Comparison of ENCODE assay signal across 16 cellular contexts in genomic region chr5:14775857-14776256, GRCh38.
DNase-seq lines count a peak whose midpoint lies in the region; ATAC-seq and TF ChIP-seq lines count a peak whose summit lies in the region.
"Had no signal": no experiment of that assay in that cellular context is flagged by ENCODE, and none has a peak within 500 bp of the region (broad histone marks: within the 10 kb centered on the region; RNA-seq: fewer than 3 reads in every experiment).

No MANE protein-coding gene starts in this region.

- WGBS in H9 (ENCODE audit: extremely low coverage, insufficient read length, low lambda C conversion rate) = no CpG with 5 or more reads among the region's 7 CpGs
- WGBS in lung, 2 donors = 67 to 76% methylated on average over 7 of the region's 7 CpGs

- DNase-seq in CD4-positive, CD25-positive, alpha-beta regulatory T cell = no peak
- DNase-seq in H9 (no peak), astrocyte of the spinal cord (ENCODE audit: low read depth, low spot score) (peak; percentile 67), lung (ENCODE audit: low spot score) (peak; percentile 34)
- no peak for DNase-seq in activated CD4-positive, alpha-beta memory T cell treated with anti-CD3 and anti-CD28 coated beads, Interleukin-2, amount 10 ng/mL, durations not matched to agents 7 days and 5 days
- no peak for DNase-seq in stimulated activated naive CD4-positive, alpha-beta T cell treated with Interleukin-2 at 50 U/mL for 16 hours (lab: John Stamatoyannopoulos, UW)
- DNase-seq: activated CD4-positive, alpha-beta T cell treated with anti-CD3 and anti-CD28 coated beads for 4 hours; activated naive CD4-positive, alpha-beta T cell treated with Interleukin-2 at 50 U/mL for 16 hours; effector memory CD4-positive, alpha-beta T cell; naive thymus-derived CD4-positive, alpha-beta T cell; stimulated activated CD4-positive, alpha-beta T cell treated with anti-CD3 and anti-CD28 coated beads, Interleukin-15, amount 100 ng/mL, for 24 hours; stimulated activated naive CD8-positive, alpha-beta T cell treated with anti-CD3 and anti-CD28 coated beads, Interleukin-15, Interleukin-2, amounts not matched to agents 100 U/mL and 50 U/mL, for 24 hours had no signal

- H4K91ac ChIP-seq in H9 (ENCODE audit: insufficient read length, low read depth, low read length) = no peak overlapping the region

- H2BK12ac ChIP-seq in H9 (ENCODE audit: insufficient read length, low read depth, low read length) = no peak overlapping the region

- TF ChIP-seq CTCF in H9 (conservative IDR thresholded peaks at IDR 0.05) (no peak), astrocyte of the spinal cord (IDR thresholded peaks at IDR 0.05; ENCODE audit: low read depth, low read length) (no peak), lung (IDR thresholded peaks at IDR 0.05; ENCODE audit: control extremely low read depth, extremely low read depth) (no peak)

- CTCF ChIA-PET in activated CD4-positive, alpha-beta memory T cell treated with anti-CD3 and anti-CD28 coated beads, Interleukin-2, amount 10 ng/mL, durations not matched to agents 7 days and 5 days (lab: Charles Lee) = interaction anchor here (0.9 kb wide), 1 partner anchor 91 kb away, joined by 3 read pairs; no protein-coding TSS in a partner anchor

- no peak overlapping the region for H3K27ac ChIP-seq in CD4-positive, CD25-positive, alpha-beta regulatory T cell (ENCODE audit: insufficient read depth, low read length, poor library complexity, severe bottlenecking)
- H3K27ac ChIP-seq in H9 (ENCODE audit: insufficient read length, low read depth, low read length) = no peak overlapping the region
- no peak overlapping the region for H3K27ac ChIP-seq in lung (ENCODE audit: low read depth in 1 of 2, low read length in 1 of 2)
- H3K27ac ChIP-seq: SK-N-MC had no signal

- H3K56ac ChIP-seq in H9 (ENCODE audit: insufficient read length, low read depth, low read length) = no peak overlapping the region

- no peaks in the 10 kb centered on the region for H4K20me1 ChIP-seq in H9 (ENCODE audit: control insufficient read depth, insufficient read depth, insufficient read length)

- no peak overlapping the region for H3T11ph ChIP-seq in H9 (ENCODE audit: low read length)

- H3K18ac ChIP-seq in H9 (ENCODE audit: insufficient read length, low read depth, low read length) = no peak overlapping the region

- H3K36me3 Mint-ChIP-seq in CD4-positive, CD25-positive, alpha-beta regulatory T cell = peaks cover 35% of the 10 kb centered on the region
- H3K36me3 Mint-ChIP-seq in H9 (ENCODE audit: insufficient read depth in 1 of 3, low read depth in 3 of 3) = no peaks in the 10 kb centered on the region
- H3K36me3 Mint-ChIP-seq in activated CD4-positive, alpha-beta memory T cell treated with anti-CD3 and anti-CD28 coated beads, Interleukin-2, amount 10 ng/mL, durations not matched to agents 7 days and 5 days (ENCODE audit: low read depth) = peaks cover 18% of the 10 kb centered on the region

- H3K4me3 Mint-ChIP-seq in CD4-positive, CD25-positive, alpha-beta regulatory T cell = no peak overlapping the region
- no peak overlapping the region for H3K4me3 Mint-ChIP-seq in H9
- no peak overlapping the region for H3K4me3 Mint-ChIP-seq in activated CD4-positive, alpha-beta memory T cell treated with anti-CD3 and anti-CD28 coated beads, Interleukin-2, amount 10 ng/mL, durations not matched to agents 7 days and 5 days
- H3K4me3 Mint-ChIP-seq: naive thymus-derived CD4-positive, alpha-beta T cell had no signal

- POLR2A ChIA-PET in activated CD4-positive, alpha-beta memory T cell treated with anti-CD3 and anti-CD28 coated beads, Interleukin-2, amount 10 ng/mL, durations not matched to agents 7 days and 5 days (lab: Charles Lee) = no interaction called here

- peak overlapping the region; percentile 32 to 83 (median 38) for H3K27ac Mint-ChIP-seq in CD4-positive, CD25-positive, alpha-beta regulatory T cell
- H3K27ac Mint-ChIP-seq in H9 = peak overlapping the region in 2 of 3 experiments; percentile 3 to 11; a peak in 1 of 7 replicates
- H3K27ac Mint-ChIP-seq in activated CD4-positive, alpha-beta memory T cell treated with anti-CD3 and anti-CD28 coated beads, Interleukin-2, amount 10 ng/mL, durations not matched to agents 7 days and 5 days = no peak overlapping the region

- no peaks in the 10 kb centered on the region for H3K27me3 ChIP-seq in CD4-positive, CD25-positive, alpha-beta regulatory T cell (ENCODE audit: control insufficient read depth, insufficient read depth, low read length)
- H3K27me3 ChIP-seq in H9 (ENCODE audit: insufficient read depth, low read length) (no peaks in the 10 kb centered on the region), lung (ENCODE audit: control insufficient read depth, insufficient read depth) (no peaks in the 10 kb centered on the region)

- no peak overlapping the region for H3K23ac ChIP-seq in H9 (ENCODE audit: insufficient read length, low read depth, low read length)

- H3K23me2 ChIP-seq in H9 (ENCODE audit: insufficient read length, low read depth, low read length, poor library complexity, severe bottlenecking) = no peaks in the 10 kb centered on the region

- H3K79me1 ChIP-seq in H9 (ENCODE audit: insufficient read depth, low read depth, low read length, poor library complexity, severe bottlenecking) = no peaks in the 10 kb centered on the region

- H3K79me2 ChIP-seq in H9 (ENCODE audit: insufficient read depth, low read length) = no peaks in the 10 kb centered on the region

- H3K27me3 Mint-ChIP-seq in CD4-positive, CD25-positive, alpha-beta regulatory T cell = no peaks in the 10 kb centered on the region
- no peaks in the 10 kb centered on the region for H3K27me3 Mint-ChIP-seq in H9 (ENCODE audit: low read depth)
- H3K27me3 Mint-ChIP-seq in activated CD4-positive, alpha-beta memory T cell treated with anti-CD3 and anti-CD28 coated beads, Interleukin-2, amount 10 ng/mL, durations not matched to agents 7 days and 5 days = no peaks in the 10 kb centered on the region
- H3K27me3 Mint-ChIP-seq: naive thymus-derived CD4-positive, alpha-beta T cell had no signal

- in situ Hi-C loops in astrocyte of the spinal cord (cut with HindIII; ENCODE audit: low sequenced_read_pairs) = no loop called here

- no peak overlapping the region for H4K5ac ChIP-seq in H9 (ENCODE audit: insufficient read length, low read depth, low read length)

- H3K4me1 Mint-ChIP-seq in CD4-positive, CD25-positive, alpha-beta regulatory T cell = peaks cover 20 to 78% (median 53%) of the 10 kb centered on the region in 4 donors
- peaks cover 17 to 18% of the 10 kb centered on the region in 2 experiments for H3K4me1 Mint-ChIP-seq in H9
- H3K4me1 Mint-ChIP-seq in activated CD4-positive, alpha-beta memory T cell treated with anti-CD3 and anti-CD28 coated beads, Interleukin-2, amount 10 ng/mL, durations not matched to agents 7 days and 5 days = peaks cover 5% of the 10 kb centered on the region

- H3K4me1 ChIP-seq in CD4-positive, CD25-positive, alpha-beta regulatory T cell (ENCODE audit: control insufficient read depth, insufficient read depth, low read length, poor library complexity, severe bottlenecking) = no peaks in the 10 kb centered on the region
- H3K4me1 ChIP-seq in H9 (ENCODE audit: insufficient read depth, low read length) (no peaks in the 10 kb centered on the region; the same call in 1 of the 2 replicates), lung (ENCODE audit: control insufficient read depth in 2 of 2, insufficient read depth in 2 of 2, low read length in 2 of 2) (peaks cover 9 to 19% of the 10 kb centered on the region in 2 donors)

- no peak overlapping the region for H2BK15ac ChIP-seq in H9 (ENCODE audit: low read depth, low read length)

- no peak overlapping the region for H3K4me2 ChIP-seq in H9 (ENCODE audit: insufficient read depth, insufficient read length, low read length)

- no peak overlapping the region for H2BK5ac ChIP-seq in H9 (ENCODE audit: insufficient read length, low read length)

- no peaks in the 10 kb centered on the region for H3K9me3 Mint-ChIP-seq in CD4-positive, CD25-positive, alpha-beta regulatory T cell
- H3K9me3 Mint-ChIP-seq in H9 = no peaks in the 10 kb centered on the region
- no peaks in the 10 kb centered on the region for H3K9me3 Mint-ChIP-seq in activated CD4-positive, alpha-beta memory T cell treated with anti-CD3 and anti-CD28 coated beads, Interleukin-2, amount 10 ng/mL, durations not matched to agents 7 days and 5 days

- peaks cover 13% of the 10 kb centered on the region for H3K36me3 ChIP-seq in CD4-positive, CD25-positive, alpha-beta regulatory T cell (ENCODE audit: control insufficient read depth, insufficient read depth, low read length)
- H3K36me3 ChIP-seq in lung (ENCODE audit: control insufficient read depth in 2 of 2, insufficient read depth in 2 of 2, low read length in 2 of 2) = no peaks in the 10 kb centered on the region

- H2BK20ac ChIP-seq in H9 (ENCODE audit: low read depth, low read length, poor library complexity, severe bottlenecking) = no peak overlapping the region

- no peak overlapping the region for H2BK120ac ChIP-seq in H9 (ENCODE audit: low read depth, low read length, poor library complexity, severe bottlenecking)

- peak overlapping the region; percentile 4; the same call in 1 of the 2 replicates for H3K14ac ChIP-seq in H9 (ENCODE audit: insufficient read depth, low read length)

- no peak overlapping the region for H3K4me3 ChIP-seq in CD4-positive, CD25-positive, alpha-beta regulatory T cell (ENCODE audit: low read depth, low read length)
- no peak overlapping the region for H3K4me3 ChIP-seq in astrocyte of the spinal cord (ENCODE audit: low read depth, low read length)
- no peak overlapping the region for H3K4me3 ChIP-seq in lung
- H3K4me3 ChIP-seq: K562, SK-N-MC had no signal

- H2AK5ac ChIP-seq in H9 (ENCODE audit: insufficient read length, low read length) = no peak overlapping the region

- H4K8ac ChIP-seq in H9 (replicated peaks; ENCODE audit: insufficient read length, low read depth, low read length) = no peak overlapping the region

- H2AFZ ChIP-seq in H9 (ENCODE audit: low read length) = no peak overlapping the region

- no peak for ATAC-seq in CD4-positive, CD25-positive, alpha-beta regulatory T cell (ENCODE audit: low read depth in 2 of 2)
- ATAC-seq in lung (ENCODE audit: insufficient read depth, low FRiP score) (peak; percentile 13), HG03439 (IDR thresholded peaks at IDR 0.05; ENCODE audit: unreplicated experiment) (no peak), GM19035 (IDR thresholded peaks at IDR 0.05; ENCODE audit: unreplicated experiment) (no peak)
- ATAC-seq: K562; naive thymus-derived CD4-positive, alpha-beta T cell; stimulated activated naive CD8-positive, alpha-beta T cell treated with anti-CD3 and anti-CD28 coated beads, Interleukin-15, Interleukin-2, amounts not matched to agents 100 U/mL and 50 U/mL, for 24 hours had no signal

- no peaks in the 10 kb centered on the region for H3K9me3 ChIP-seq in CD4-positive, CD25-positive, alpha-beta regulatory T cell (ENCODE audit: control insufficient read depth in 2 of 2, low read length in 2 of 2)
- H3K9me3 ChIP-seq in H9 (ENCODE audit: control insufficient read depth, low read depth, low read length) (no peaks in the 10 kb centered on the region), lung (ENCODE audit: control insufficient read depth in 2 of 2, insufficient read depth in 1 of 2, low read length in 1 of 2) (no peaks in the 10 kb centered on the region)

- no peak overlapping the region for H3K9ac ChIP-seq in H9 (ENCODE audit: extremely low read depth, insufficient read length, low read length)

- H3K4ac ChIP-seq in H9 (ENCODE audit: low read depth, low read length) = no peak overlapping the region

Comparison
In these comparisons a context has a peak if more than half of its experiments do, and no peak if none do; other contexts are left out.
1. DNase-seq: peak in astrocyte of the spinal cord (single experiment) and lung (single experiment); none in CD4-positive, CD25-positive, alpha-beta regulatory T cell (0 of 3), H9 (single experiment), activated CD4-positive, alpha-beta memory T cell treated with anti-CD3 and anti-CD28 coated beads, Interleukin-2, amount 10 ng/mL, durations not matched to agents 7 days and 5 days (single experiment) and stimulated activated naive CD4-positive, alpha-beta T cell treated with Interleukin-2 at 50 U/mL for 16 hours (single experiment).